Comparison of ENCODE assay signal across 25 cellular contexts in genomic region chr2:160657206-160657605, GRCh38.
A peak's percentile ranks its signal among the peaks of the same experiment; 100 is the strongest.
DNase-seq lines count a peak whose midpoint lies in the region; ATAC-seq and TF ChIP-seq lines count a peak whose summit lies in the region.
"Had no signal": no experiment of that assay in that cellular context is flagged by ENCODE, and none has a peak within 500 bp of the region (broad histone marks: within the 10 kb centered on the region; RNA-seq: fewer than 3 reads in every experiment).

No MANE protein-coding gene starts in this region.

- H3K27ac Mint-ChIP-seq in endodermal cell = no peak overlapping the region
- H3K27ac Mint-ChIP-seq: HFFc6, naive B cell, progenitor cell of endocrine pancreas had no signal

- H3K27ac ChIP-seq in neuronal stem cell (replicated peaks; ENCODE audit: low read length) (no peak overlapping the region), endodermal cell (ENCODE audit: low read depth, low read length) (no peak overlapping the region)
- H3K27ac ChIP-seq: BLaER1, left lung, SJCRH30, testis had no signal

- no peak for TF ChIP-seq CTCF in fibroblast of pulmonary artery (IDR thresholded peaks at IDR 0.05; ENCODE audit: low read length, missing control alignments)
- TF ChIP-seq CTCF in endodermal cell (conservative IDR thresholded peaks at IDR 0.05) = no peak

- H3K4me3 ChIP-seq in fibroblast of pulmonary artery (replicated peaks; ENCODE audit: low read depth, low read length) (no peak overlapping the region), neuronal stem cell (ENCODE audit: low read length in 2 of 2) (no peak overlapping the region), endodermal cell (ENCODE audit: low read length) (no peak overlapping the region)
- H3K4me3 ChIP-seq: BLaER1, GM12878, left lung, SJCRH30, testis had no signal

- no peak overlapping the region for H2AK5ac ChIP-seq in neuronal stem cell (ENCODE audit: low read depth, low read length)

- peaks cover 5 to 10% of the 10 kb centered on the region in 2 donors for H3K4me1 ChIP-seq in neuronal stem cell (ENCODE audit: control insufficient read depth in 2 of 2, insufficient read depth in 1 of 2, low read depth in 1 of 2, low read length in 2 of 2)
- peaks cover 8% of the 10 kb centered on the region for H3K4me1 ChIP-seq in endodermal cell (ENCODE audit: control insufficient read depth, insufficient read depth, low read length)
- H3K4me1 ChIP-seq: SJCRH30, testis had no signal

- H3K9me3 Mint-ChIP-seq in endodermal cell = no peaks in the 10 kb centered on the region
- H3K9me3 Mint-ChIP-seq: HFFc6, naive B cell had no signal

- H3K27me3 Mint-ChIP-seq in endodermal cell (ENCODE audit: insufficient read depth) = no peaks in the 10 kb centered on the region

- H3K36me3 Mint-ChIP-seq in endodermal cell (ENCODE audit: low read depth) = no peaks in the 10 kb centered on the region
- H3K36me3 Mint-ChIP-seq: naive B cell had no signal

- H3K9ac ChIP-seq in neuronal stem cell (ENCODE audit: low read depth, low read length, poor library complexity) (no peak overlapping the region), endodermal cell (ENCODE audit: extremely low read depth, low read length, poor library complexity, severe bottlenecking) (no peak overlapping the region)
- H3K9ac ChIP-seq: BLaER1 had no signal

- no peaks in the 10 kb centered on the region for H3K27me3 ChIP-seq in neuronal stem cell (ENCODE audit: control insufficient read depth in 3 of 3, insufficient read depth in 3 of 3, low read depth in 1 of 3, low read length in 3 of 3)
- H3K27me3 ChIP-seq in endodermal cell (ENCODE audit: control insufficient read depth, insufficient read depth, low read length, poor library complexity, severe bottlenecking) = no peaks in the 10 kb centered on the region
- H3K27me3 ChIP-seq: BLaER1, left lung, SJCRH30, testis had no signal

- WGBS in neuronal stem cell (ENCODE audit: extremely low coverage in 2 of 2, insufficient read length in 2 of 2, insufficient replicate concordance in 1 of 2), 2 donors = no CpG with 5 or more reads among the region's 1 CpG
- 57 to 97% methylated on average over 1 of the region's 1 CpG for WGBS in endodermal cell (ENCODE audit: insufficient coverage in 1 of 2, insufficient read length in 1 of 2), 2 experiments

- H2BK5ac ChIP-seq in neuronal stem cell (ENCODE audit: low read length) = no peak overlapping the region

- H3K4me2 ChIP-seq in neuronal stem cell (ENCODE audit: insufficient read depth, low read length, poor library complexity, severe bottlenecking) = no peak overlapping the region
- H3K4me2 ChIP-seq: BLaER1 had no signal

- H3K9me3 ChIP-seq in neuronal stem cell (replicated peaks in 1 of 2; ENCODE audit: control insufficient read depth in 2 of 2, insufficient read depth in 1 of 2, low read depth in 1 of 2, low read length in 2 of 2) (peaks cover 0 to 2% of the 10 kb centered on the region in 2 donors), endodermal cell (ENCODE audit: control insufficient read depth, low read length) (no peaks in the 10 kb centered on the region)
- H3K9me3 ChIP-seq: BLaER1, left lung, SJCRH30, testis had no signal

- H3K4me1 Mint-ChIP-seq in endodermal cell = peaks cover 26% of the 10 kb centered on the region

- ATAC-seq in GM19397 (IDR thresholded peaks at IDR 0.05; ENCODE audit: unreplicated experiment) (no peak), GM21447 (IDR thresholded peaks at IDR 0.05; ENCODE audit: unreplicated experiment) (no peak)
- ATAC-seq: GM12878, left lung had no signal

- DNase-seq in EH (ENCODE audit: low read depth) = peak; percentile 45
- DNase-seq in NCI-H226 = peak; percentile 32
- DNase-seq in fibroblast of pulmonary artery (ENCODE audit: low read depth) = peak; percentile 39
- no peak for DNase-seq in neuronal stem cell (ENCODE audit: low spot score)
- no peak for DNase-seq in NCI-H1436 (lab: John Stamatoyannopoulos, UW)
- no peak for DNase-seq in endodermal cell
- DNase-seq: activated CD4-positive, CD25-positive, alpha-beta regulatory T cell treated with anti-CD3 and anti-CD28 coated beads, Interleukin-2, amount 50 U/mL, for 72 hours; activated effector memory CD4-positive, alpha-beta T cell treated with anti-CD3 and anti-CD28 coated beads, Interleukin-2, amount 50 U/mL, for 16 hours; effector memory CD4-positive, alpha-beta T cell; HFFc6; left lung; naive B cell; NCI-H1092; NCI-H2081 treated with DMSO at 0.1 percent for 48 hours; NCI-H526 treated with DMSO at 0.1 percent for 48 hours; OCI-M1; stimulated activated CD4-positive, alpha-beta T cell treated with anti-CD3 and anti-CD28 coated beads, Interleukin-12 subunit alpha, Interleukin-12 subunit beta, amount 100 ng/mL, for 4 hours; T-helper 9 cell; testis had no signal

- H3K14ac ChIP-seq in neuronal stem cell (ENCODE audit: low read length) = no peak overlapping the region

- H2AFZ ChIP-seq in neuronal stem cell (ENCODE audit: low read length) = peak overlapping the region; percentile 14

- no peak overlapping the region for H4K8ac ChIP-seq in neuronal stem cell (ENCODE audit: low read depth, low read length)

- no peaks in the 10 kb centered on the region for H3K79me1 ChIP-seq in neuronal stem cell (ENCODE audit: low read depth, low read length)

- no peaks in the 10 kb centered on the region for H3K36me3 ChIP-seq in neuronal stem cell (replicated peaks in 1 of 2; ENCODE audit: control insufficient read depth in 2 of 2, insufficient read depth in 2 of 2, low read length in 2 of 2)
- no peaks in the 10 kb centered on the region for H3K36me3 ChIP-seq in endodermal cell (ENCODE audit: control insufficient read depth, insufficient read depth, low read length)
- H3K36me3 ChIP-seq: BLaER1, left lung, SJCRH30 had no signal

- no peak overlapping the region for H3K23ac ChIP-seq in neuronal stem cell (ENCODE audit: low read depth, low read length, poor library complexity)

- no peak overlapping the region for H4K91ac ChIP-seq in neuronal stem cell (ENCODE audit: low read depth, low read length, poor library complexity)

- H3K4ac ChIP-seq in neuronal stem cell (ENCODE audit: low read length) = no peak overlapping the region

- no peak overlapping the region for H2BK120ac ChIP-seq in neuronal stem cell (ENCODE audit: low read depth, low read length)

- no peak overlapping the region for H3K18ac ChIP-seq in neuronal stem cell (ENCODE audit: low read length)

- H2BK15ac ChIP-seq in neuronal stem cell (ENCODE audit: low read length) = no peak overlapping the region

- no peak overlapping the region for H3K4me3 Mint-ChIP-seq in endodermal cell
- H3K4me3 Mint-ChIP-seq: HFFc6, naive B cell had no signal

- no peak overlapping the region for H2BK12ac ChIP-seq in neuronal stem cell (ENCODE audit: low read length)

Comparison
In these comparisons a context has a peak if more than half of its experiments do, and no peak if none do; other contexts are left out.
1. DNase-seq: peak in EH (single experiment), NCI-H226 (single experiment) and fibroblast of pulmonary artery (single experiment); none in neuronal stem cell (single experiment), NCI-H1436 (single experiment) and endodermal cell (single experiment).